ENCODE assay signal across 8 cellular contexts in genomic region chr2:130355578-130356431, GRCh38. TPM values are rescaled to one million over a fixed set of nuclear protein-coding genes. Genes with fewer than 3 reads are reported as not detected.
DNase-seq lines count a peak whose midpoint lies in the region; ATAC-seq and TF ChIP-seq lines count a peak whose summit lies in the region.

Gene PTPN18, plus strand, starts transcription at chr2:130356056. Its CDS starts 52 bp downstream, at chr2:130356108.

- TF ChIP-seq RAD21 in neural cell (conservative IDR thresholded peaks at IDR 0.05), result peak; percentile 72

- H3K9ac ChIP-seq in HUES6 (ENCODE audit: low read length) (peak within 1 kb of the TSS; percentile 13), neural cell (ENCODE audit: low read length) (peak within 1 kb of the TSS; percentile 68)

- H3K36me3 ChIP-seq in HUES6 (ENCODE audit: control insufficient read depth, insufficient read depth, low read length) (no peaks in the 10 kb centered on the region), neural cell (ENCODE audit: insufficient read depth, low read length) (no peaks in the 10 kb centered on the region), tibial nerve (peaks cover 0 to 9% (median 0%) of the 10 kb centered on the region in 3 donors)

- peak within 1 kb of the TSS; percentile 74 for H3K4me3 ChIP-seq in HUES6 (ENCODE audit: low read depth, low read length)
- H3K4me3 ChIP-seq in neural cell (ENCODE audit: low read length), result peak within 1 kb of the TSS; percentile 83
- H3K4me3 ChIP-seq in tibial nerve, result peak within 1 kb of the TSS; percentile 54 to 93 (median 72)

- no peaks in the 10 kb centered on the region for H3K9me3 ChIP-seq in HUES6 (ENCODE audit: control insufficient read depth, insufficient read depth, low read depth, low read length)
- H3K9me3 ChIP-seq in neural cell (ENCODE audit: low read length), result no peaks in the 10 kb centered on the region
- H3K9me3 ChIP-seq in tibial nerve, result no peaks in the 10 kb centered on the region

- WGBS in tibial nerve, 2 donors, result 0% methylated on average over 27 to 69 of the region's 107 CpGs

- peak; percentile 15 for TF ChIP-seq EP300 in neural cell (conservative IDR thresholded peaks at IDR 0.05; ENCODE audit: poor library complexity, severe bottlenecking)
- TF ChIP-seq EP300 in tibial nerve (IDR thresholded peaks at IDR 0.05), result peak in 1 of 2 donors; percentile 54

- DNase-seq in EL (peak; percentile 90), RPMI7951 (ENCODE audit: low read depth) (peak; percentile 92), foreskin keratinocyte (no peak), tibial nerve (ENCODE audit: low spot score in 2 of 2) (peak; percentile 72 to 84)
- DNase-seq in activated naive CD4-positive, alpha-beta T cell (lab: John Stamatoyannopoulos, UW), result peak; percentile 13 to 47 (median 22)

- TF ChIP-seq CTCF in foreskin keratinocyte (conservative IDR thresholded peaks at IDR 0.05) (peak; percentile 59), neural cell (IDR thresholded peaks at IDR 0.05; ENCODE audit: poor library complexity, severe bottlenecking) (peak; percentile 73), tibial nerve (IDR thresholded peaks at IDR 0.05) (peak; percentile 47 to 85 (median 61))

- peaks cover 4% of the 10 kb centered on the region; the same call in 1 of the 2 replicates for H3K4me1 ChIP-seq in HUES6 (ENCODE audit: control insufficient read depth, insufficient read depth, low read length)
- H3K4me1 ChIP-seq in foreskin keratinocyte, result no peaks in the 10 kb centered on the region
- H3K4me1 ChIP-seq in tibial nerve, result peaks cover 0 to 29% (median 8%) of the 10 kb centered on the region in 4 donors

- ATAC-seq in GM21526 (IDR thresholded peaks at IDR 0.05; ENCODE audit: low FRiP score, unreplicated experiment) (peak; percentile 80), foreskin keratinocyte (peak; percentile 95)

- H3K27ac ChIP-seq in HUES6 (ENCODE audit: low read depth, low read length) (no peak within 1 kb of the TSS), foreskin keratinocyte (no peak within 1 kb of the TSS), neural cell (ENCODE audit: low read length) (no peak within 1 kb of the TSS), tibial nerve (peak within 1 kb of the TSS; percentile 44 to 84 (median 76))

- TF ChIP-seq POLR2A in tibial nerve (IDR thresholded peaks at IDR 0.05), result peak; percentile 58 to 82

- H3K4me2 ChIP-seq in neural cell (ENCODE audit: low read length), result peak within 1 kb of the TSS; percentile 30

- no peaks in the 10 kb centered on the region for H3F3A ChIP-seq in neural cell (ENCODE audit: insufficient read depth, low read length, poor library complexity, severe bottlenecking)

- H3K9me2 ChIP-seq in neural cell (ENCODE audit: insufficient read depth, low read length), result no peaks in the 10 kb centered on the region

- peak within 1 kb of the TSS; percentile 40 for H2AFZ ChIP-seq in neural cell (ENCODE audit: low read depth, low read length)

- H3K27me3 ChIP-seq in HUES6 (ENCODE audit: control insufficient read depth, insufficient read depth, low read length) (peaks cover 37% of the 10 kb centered on the region), foreskin keratinocyte (no peaks in the 10 kb centered on the region), neural cell (ENCODE audit: insufficient read depth, low read depth, low read length) (no peaks in the 10 kb centered on the region), tibial nerve (no peaks in the 10 kb centered on the region)

- no peaks in the 10 kb centered on the region for H4K20me1 ChIP-seq in neural cell (ENCODE audit: insufficient read depth)

- no peaks in the 10 kb centered on the region for H3K79me2 ChIP-seq in neural cell (replicated peaks; ENCODE audit: insufficient read depth, low read length)

TF ChIP-seq in neural cell, 6 proteins besides CTCF, POLR2A, EP300 and RAD21:
- TF ChIP-seq MXI1 (conservative IDR thresholded peaks at IDR 0.05; ENCODE audit: poor library complexity, severe bottlenecking), result peak; percentile 56
- peak; percentile 33 for TF ChIP-seq POLR2AphosphoS5 (IDR thresholded peaks at IDR 0.05)
- peak; percentile 70 for TF ChIP-seq SMC3 (conservative IDR thresholded peaks at IDR 0.05; ENCODE audit: poor library complexity)
- no peak for TF ChIP-seq REST (IDR thresholded peaks at IDR 0.05; ENCODE audit: borderline replicate concordance)
- TF ChIP-seq EZH2 (IDR thresholded peaks at IDR 0.05; ENCODE audit: borderline replicate concordance, insufficient read depth, low read length, poor library complexity, severe bottlenecking), result no peak
- no peak for TF ChIP-seq TAF1 (IDR thresholded peaks at IDR 0.05; ENCODE audit: low read depth)

RNA-seq across cellular contexts. Expression of gene PTPN18, which starts in this region (rescaled TPM):
- total RNA-seq in RPMI7951 (2014; rRNA removed; shearing (Covaris generic)), result 26.0 and 28.4 TPM in 2 replicates
- 16.3 and 18.8 TPM in 2 replicates for total RNA-seq in foreskin keratinocyte
- 14.4 and 14.6 TPM in 2 replicates for polyA plus RNA-seq in foreskin keratinocyte
- 4.2 and 13.3 TPM in 2 replicates for polyA plus RNA-seq in neural cell
- polyA minus RNA-seq in neural cell, result 8.5 and 10.8 TPM in 2 replicates
- total RNA-seq in tibial nerve, result 10 to 100 TPM; 39.8 to 72.6 (median 54.8) TPM

Comparison
In these comparisons a context has a peak if more than half of its experiments do, and no peak if none do; other contexts are left out.
1. DNase-seq: peak in EL (single experiment), RPMI7951 (single experiment), activated naive CD4-positive, alpha-beta T cell (4 of 4) and tibial nerve (2 of 2); none in foreskin keratinocyte (0 of 2).
2. H3K27ac ChIP-seq: peak in tibial nerve (4 of 4); none in HUES6 (single experiment), foreskin keratinocyte (single experiment) and neural cell (single experiment).
3. Peak in every context shown above with its lines, with median percentiles within 50 percentile points of each other: H3K4me3 ChIP-seq and CTCF ChIP-seq.